In the genomic region with DNA sequence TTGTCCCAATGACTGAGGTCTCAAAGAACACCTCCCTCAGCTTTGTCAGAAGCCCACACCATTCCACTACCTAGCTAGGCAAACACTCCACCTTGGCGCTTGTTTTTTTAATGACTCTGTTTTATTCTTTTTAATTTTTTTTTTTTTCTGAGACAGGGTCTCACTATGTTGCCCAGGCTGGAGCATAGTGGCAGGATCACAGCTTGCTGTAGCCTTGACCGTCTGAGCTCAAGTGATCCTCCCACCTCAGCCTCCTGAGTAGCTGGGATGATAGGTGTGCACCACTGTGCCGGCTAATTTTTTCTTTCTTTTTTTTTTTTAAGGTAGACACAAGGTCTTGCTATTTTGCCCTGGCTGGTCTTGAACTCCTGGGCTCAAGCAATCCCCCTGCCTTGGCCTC, we compare ENCODE assay signal across 22 cellular contexts.
DNase-seq lines count a peak whose midpoint lies in the region; ATAC-seq, FAIRE-seq and TF ChIP-seq lines count a peak whose summit lies in the region.
"Had no signal": no experiment of that assay in that cellular context is flagged by ENCODE, and none has a peak within 500 bp of the region (broad histone marks: within the 10 kb centered on the region; RNA-seq: fewer than 3 reads in every experiment).

No MANE protein-coding gene starts in this region.

- H3K9me3 Mint-ChIP-seq in stimulated activated naive CD8-positive, alpha-beta T cell treated with anti-CD3 and anti-CD28 coated beads, Interleukin-15, amount 100 ng/mL, for 72 hours = no peaks in the 10 kb centered on the region
- H3K9me3 Mint-ChIP-seq: CD4-positive, CD25-positive, alpha-beta regulatory T cell; CD8-positive, alpha-beta T cell had no signal

- H3K9ac ChIP-seq in BLaER1 = no peak overlapping the region
- no peak overlapping the region for H3K9ac ChIP-seq in K562 (ENCODE audit: insufficient read depth in 1 of 2, low read depth in 2 of 2, low read length in 2 of 2)

- H2AFZ ChIP-seq in K562 (ENCODE audit: low read depth, low read length) = no peak overlapping the region

- DNase-seq in K562 (ENCODE audit: extremely low read depth in 1 of 4, low spot score in 3 of 4) = no peak
- DNase-seq in stimulated activated naive CD8-positive, alpha-beta T cell treated with anti-CD3 and anti-CD28 coated beads, Interleukin-15, amount 100 ng/mL, for 72 hours = no peak
- no peak for DNase-seq in breast epithelium (ENCODE audit: low spot score in 2 of 2)
- no peak for DNase-seq in stimulated activated CD4-positive, alpha-beta T cell treated with anti-CD3 and anti-CD28 coated beads, Interleukin-4, amount 100 ng/mL, for 24 hours
- DNase-seq: 8988T; ACHN; AML-193; BE2C; Caco-2; CD4-positive, CD25-positive, alpha-beta regulatory T cell; CD8-positive, alpha-beta T cell; DMS153; DND-41; GOT3 had no signal

- TF ChIP-seq EP300 in K562 (IDR thresholded peaks at IDR 0.05; ENCODE audit: low read length) = no peak

- H3K27me3 ChIP-seq in BLaER1 = no peaks in the 10 kb centered on the region
- no peaks in the 10 kb centered on the region for H3K27me3 ChIP-seq in K562 (ENCODE audit: control insufficient read depth in 2 of 2, insufficient read depth in 2 of 2, low read length in 2 of 2)
- no peaks in the 10 kb centered on the region for H3K27me3 ChIP-seq in breast epithelium
- H3K27me3 ChIP-seq: BE2C had no signal

- intact Hi-C loops in K562 (cut with micrococcal nuclease) = loop anchor here (5.0 to 10.0 kb wide), 2 partner anchors 195 to 217 kb away; no protein-coding TSS in a partner anchor
- intact Hi-C loops in breast epithelium (cut with DNase I; ENCODE audit: low total_unique reads) = no loop called here

- H4K20me1 ChIP-seq in BLaER1 (no peaks in the 10 kb centered on the region), K562 (replicated peaks; ENCODE audit: control insufficient read depth, insufficient read depth, low read length) (no peaks in the 10 kb centered on the region)

- H3K4me3 Mint-ChIP-seq in stimulated activated naive CD8-positive, alpha-beta T cell treated with anti-CD3 and anti-CD28 coated beads, Interleukin-15, amount 100 ng/mL, for 72 hours = no peak overlapping the region
- H3K4me3 Mint-ChIP-seq: CD4-positive, CD25-positive, alpha-beta regulatory T cell; CD8-positive, alpha-beta T cell had no signal

- no peak for TF ChIP-seq POLR2A in K562 (conservative IDR thresholded peaks at IDR 0.05)
- TF ChIP-seq POLR2A in breast epithelium (IDR thresholded peaks at IDR 0.05) = no peak

- CTCF ChIA-PET in HEK293 (lab: Yijun Ruan, JAX) (interaction anchor here (0.7 to 1.0 kb wide), 2 partner anchors 89 to 218 kb away, joined by 3 read pairs; no protein-coding TSS in a partner anchor), K562 (lab: Yijun Ruan, JAX; ENCODE audit: low intra/inter-chr PET ratio) (no interaction called here)

- no peak for ATAC-seq in K562
- ATAC-seq in stimulated activated naive CD8-positive, alpha-beta T cell treated with anti-CD3 and anti-CD28 coated beads, Interleukin-15, amount 100 ng/mL, for 72 hours = no peak
- ATAC-seq: A549; CD8-positive, alpha-beta T cell had no signal

- no TSS peak for BruUV-seq in K562 (replicated peaks; lab: Mats Ljungman, UMichigan)

- peak overlapping the region; percentile 9; the same call in 1 of the 2 replicates for H3K4me2 ChIP-seq in BLaER1
- H3K4me2 ChIP-seq in K562 (ENCODE audit: insufficient read depth, low read length) = no peak overlapping the region
- H3K4me2 ChIP-seq: A549 had no signal

- TF ChIP-seq CTCF in HEK293 (tag by site-specific recombination; IDR thresholded peaks at IDR 0.05) (no peak), K562 (IDR thresholded peaks at IDR 0.05 in 2 of 3, conservative IDR thresholded peaks at IDR 0.05 in 1 of 3; ENCODE audit: insufficient read depth in 2 of 3, low read depth in 1 of 3, low read length in 3 of 3) (no peak), breast epithelium (IDR thresholded peaks at IDR 0.05) (no peak)

- POLR2A ChIA-PET in HEK293 (lab: Yijun Ruan, JAX) = no interaction called here
- POLR2A ChIA-PET in K562 (lab: Yijun Ruan, JAX) = interaction anchor here (0.5 to 0.8 kb wide), 3 partner anchors 12 to 314 kb away, joined by 3 read pairs; no protein-coding TSS in a partner anchor

- TF ChIP-seq RAD21 in K562 (CRISPR knock-in tag; conservative IDR thresholded peaks at IDR 0.05 in 1 of 2, IDR thresholded peaks at IDR 0.05 in 1 of 2) = no peak

- H3K36me3 ChIP-seq in BLaER1 = peaks cover 38% of the 10 kb centered on the region
- H3K36me3 ChIP-seq in HEK293 (ENCODE audit: control insufficient read depth in 2 of 2, insufficient read depth in 1 of 2, low read length in 2 of 2) = peaks cover 0 to 32% of the 10 kb centered on the region in 2 experiments; a peak in 2 of 3 replicates
- peaks cover 31% of the 10 kb centered on the region; the same call in 2 of the 3 replicates for H3K36me3 ChIP-seq in K562 (ENCODE audit: control insufficient read depth, insufficient read depth, low read length)
- H3K36me3 ChIP-seq in breast epithelium = no peaks in the 10 kb centered on the region

- peaks cover 22% of the 10 kb centered on the region for H3K4me1 Mint-ChIP-seq in stimulated activated naive CD8-positive, alpha-beta T cell treated with anti-CD3 and anti-CD28 coated beads, Interleukin-15, amount 100 ng/mL, for 72 hours

- H3K27me3 Mint-ChIP-seq in stimulated activated naive CD8-positive, alpha-beta T cell treated with anti-CD3 and anti-CD28 coated beads, Interleukin-15, amount 100 ng/mL, for 72 hours = no peaks in the 10 kb centered on the region
- H3K27me3 Mint-ChIP-seq: CD4-positive, CD25-positive, alpha-beta regulatory T cell had no signal

- H3K27ac ChIP-seq in BLaER1 (no peak overlapping the region), HEK293 (ENCODE audit: extremely low read depth, low read depth, low read length) (no peak overlapping the region), K562 (ENCODE audit: extremely low read depth, low read depth, low read length) (no peak overlapping the region), breast epithelium (no peak overlapping the region)
- H3K27ac ChIP-seq: A549, C4-2B had no signal

- peaks cover 21% of the 10 kb centered on the region for H3K4me1 ChIP-seq in BLaER1
- H3K4me1 ChIP-seq in HEK293 (ENCODE audit: control insufficient read depth, insufficient read depth, low read length) = peaks cover 13% of the 10 kb centered on the region
- no peaks in the 10 kb centered on the region for H3K4me1 ChIP-seq in K562 (replicated peaks in 1 of 2; ENCODE audit: control insufficient read depth in 2 of 2, insufficient read depth in 2 of 2, low read length in 2 of 2)
- no peaks in the 10 kb centered on the region for H3K4me1 ChIP-seq in breast epithelium
- H3K4me1 ChIP-seq: A549, BE2C had no signal

- H3K9me3 ChIP-seq in BLaER1 (no peaks in the 10 kb centered on the region), HEK293 (ENCODE audit: control insufficient read depth, insufficient read depth, low read depth, low read length) (no peaks in the 10 kb centered on the region), K562 (replicated peaks; ENCODE audit: control insufficient read depth, insufficient read depth, low read depth, low read length) (no peaks in the 10 kb centered on the region), breast epithelium (no peaks in the 10 kb centered on the region)
- H3K9me3 ChIP-seq: A549, BE2C, Caco-2, HAP-1 had no signal

- in situ Hi-C loops in K562 (cut with MboI) = no loop called here

- FAIRE-seq in K562 (lab: Jason Lieb, UNC) = no peak
- FAIRE-seq: A549, G401.6, GM12892, H54 had no signal

- no peak overlapping the region for H3K27ac Mint-ChIP-seq in stimulated activated naive CD8-positive, alpha-beta T cell treated with anti-CD3 and anti-CD28 coated beads, Interleukin-15, amount 100 ng/mL, for 72 hours

- no peaks in the 10 kb centered on the region for H3K79me2 ChIP-seq in K562 (ENCODE audit: control insufficient read depth, insufficient read depth, low read length)

- H3K9me1 ChIP-seq in K562 (ENCODE audit: control insufficient read depth, insufficient read depth, low read length) = no peaks in the 10 kb centered on the region

- H3K4me3 ChIP-seq in BLaER1 = no peak overlapping the region
- H3K4me3 ChIP-seq in HEK293 (ENCODE audit: low read depth, low read length) = no peak overlapping the region
- H3K4me3 ChIP-seq in K562 = no peak overlapping the region
- no peak overlapping the region for H3K4me3 ChIP-seq in breast epithelium
- H3K4me3 ChIP-seq: A549, HAP-1 had no signal

- WGBS in K562 (ENCODE audit: insufficient coverage, low coverage, missing lambda C conversion rate) = 90% methylated on average over 3 of the region's 3 CpGs

TF ChIP-seq in HEK293, 187 proteins besides CTCF, POLR2A, EP300 and RAD21:
- TF ChIP-seq IKZF3 (tag by site-specific recombination; IDR thresholded peaks at IDR 0.05) (no peak), ZNF391 (tag by site-specific recombination; IDR thresholded peaks at IDR 0.05; ENCODE audit: borderline replicate concordance, low read depth) (no peak), ZNF121 (tag by site-specific recombination; IDR thresholded peaks at IDR 0.05) (0 out of 2 replicates have a peak, but pooled peaks have one; percentile 43), ZNF37A (tag by site-specific recombination; IDR thresholded peaks at IDR 0.05) (no peak), ZNF157 (tag by site-specific recombination; IDR thresholded peaks at IDR 0.05) (no peak), ZFP37 (tag by site-specific recombination; IDR thresholded peaks at IDR 0.05) (no peak)

TF ChIP-seq in K562, 482 proteins besides CTCF, POLR2A, EP300 and RAD21:
- TF ChIP-seq, protein P1, sequence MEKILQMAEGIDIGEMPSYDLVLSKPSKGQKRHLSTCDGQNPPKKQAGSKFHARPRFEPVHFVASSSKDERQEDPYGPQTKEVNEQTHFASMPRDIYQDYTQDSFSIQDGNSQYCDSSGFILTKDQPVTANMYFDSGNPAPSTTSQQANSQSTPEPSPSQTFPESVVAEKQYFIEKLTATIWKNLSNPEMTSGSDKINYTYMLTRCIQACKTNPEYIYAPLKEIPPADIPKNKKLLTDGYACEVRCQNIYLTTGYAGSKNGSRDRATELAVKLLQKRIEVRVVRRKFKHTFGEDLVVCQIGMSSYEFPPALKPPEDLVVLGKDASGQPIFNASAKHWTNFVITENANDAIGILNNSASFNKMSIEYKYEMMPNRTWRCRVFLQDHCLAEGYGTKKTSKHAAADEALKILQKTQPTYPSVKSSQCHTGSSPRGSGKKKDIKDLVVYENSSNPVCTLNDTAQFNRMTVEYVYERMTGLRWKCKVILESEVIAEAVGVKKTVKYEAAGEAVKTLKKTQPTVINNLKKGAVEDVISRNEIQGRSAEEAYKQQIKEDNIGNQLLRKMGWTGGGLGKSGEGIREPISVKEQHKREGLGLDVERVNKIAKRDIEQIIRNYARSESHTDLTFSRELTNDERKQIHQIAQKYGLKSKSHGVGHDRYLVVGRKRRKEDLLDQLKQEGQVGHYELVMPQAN (IDR thresholded peaks at IDR 0.05; ENCODE audit: borderline replicate concordance) = no peak
- TF ChIP-seq ZNF121 (CRISPR knock-in tag; conservative IDR thresholded peaks at IDR 0.05) = peak; percentile 55
